8 cellular contexts compared by ENCODE assay signal in the genomic region with DNA sequence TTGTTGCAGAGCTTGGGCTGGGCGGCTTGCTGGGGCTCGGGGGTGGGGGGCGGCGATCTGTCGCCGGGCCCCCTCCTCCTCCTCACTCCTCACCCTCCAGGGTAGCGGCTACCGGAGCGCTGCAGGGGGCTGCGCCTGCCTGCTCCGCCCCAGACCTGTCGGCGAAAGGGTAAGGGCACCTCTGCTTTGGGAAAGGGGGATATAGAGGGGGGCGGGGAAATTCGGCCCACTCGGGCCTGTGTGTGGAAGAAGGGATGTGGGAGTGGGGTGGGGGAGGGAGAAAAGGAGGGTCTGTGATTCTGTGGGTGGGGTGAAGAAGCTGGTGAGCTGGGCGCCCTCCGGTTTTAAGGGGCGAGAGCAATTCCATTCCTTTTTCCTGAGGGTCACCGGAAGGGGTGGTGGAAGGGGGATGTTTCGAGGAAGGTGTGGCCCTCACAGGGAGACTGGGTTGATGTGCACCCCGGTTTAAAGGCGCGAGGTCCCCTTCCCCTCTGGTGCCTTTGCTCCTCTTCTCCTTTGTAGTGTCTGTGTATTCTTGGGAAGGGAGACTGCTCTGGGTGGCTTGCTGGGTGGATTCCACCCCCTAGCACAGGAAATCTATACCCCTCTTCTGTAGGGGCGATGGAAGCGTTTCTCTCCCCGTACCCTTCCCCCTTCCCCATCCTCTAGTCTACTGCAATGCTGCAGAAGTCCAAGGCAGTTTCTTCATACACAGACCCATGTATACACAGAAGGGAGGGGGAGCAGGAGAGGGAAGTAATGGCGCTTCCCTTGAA. TPM values are rescaled to one million over a fixed set of nuclear protein-coding genes. Genes with fewer than 3 reads are reported as not detected.
DNase-seq lines count a peak whose midpoint lies in the region; TF ChIP-seq lines count a peak whose summit lies in the region.

No MANE protein-coding gene starts in this region.

- peak; percentile 22 for DNase-seq in stimulated activated CD4-positive, alpha-beta T cell treated with anti-CD3 and anti-CD28 coated beads, Interleukin-15, amount 100 ng/mL, for 24 hours
- no peak for DNase-seq in stimulated activated CD4-positive, alpha-beta T cell treated with anti-CD3 and anti-CD28 coated beads, Interleukin-1b, Interleukin-23, amount 100 ng/mL, for 48 hours
- peak; percentile 40 for DNase-seq in HT-29 (ENCODE audit: low spot score)
- peak; percentile 75 for DNase-seq in SKM-1 treated with dmso at 0.1 percent for 144 hours (lab: John Stamatoyannopoulos, UW; ENCODE audit: unreplicated experiment)
- no peak for DNase-seq in coronary artery (ENCODE audit: low spot score)
- peak; percentile 20 to 80 for DNase-seq in lower leg skin (ENCODE audit: low spot score in 2 of 2)
- DNase-seq in substantia nigra (lab: John Stamatoyannopoulos, UW): peak in 21 of 49 donors; percentile 6 to 64 (median 42)
- DNase-seq in NCI-H187 treated with DMSO at 0.1 percent for 48 hours (lab: John Stamatoyannopoulos, UW): no peak

- intact Hi-C loops in lower leg skin (cut with DNase I; ENCODE audit: low total_unique reads): no loop called here

- TF ChIP-seq POLR2A in lower leg skin (IDR thresholded peaks at IDR 0.05): no peak

- peak overlapping the region; percentile 98 to 99 for H3K27ac ChIP-seq in coronary artery
- H3K27ac ChIP-seq in substantia nigra (ENCODE audit: low read depth, low read length, poor library complexity, severe bottlenecking): peak overlapping the region; percentile 91

- H3K4me3 ChIP-seq in coronary artery: peak overlapping the region; percentile 99
- H3K4me3 ChIP-seq in lower leg skin (ENCODE audit: low read depth, poor library complexity, severe bottlenecking): peak overlapping the region; percentile 92

- WGBS in lower leg skin, 2 donors: 0 to 1% methylated on average over 22 of the region's 28 CpGs

- no peak for TF ChIP-seq CTCF in coronary artery (IDR thresholded peaks at IDR 0.05)
- no peak for TF ChIP-seq CTCF in lower leg skin (IDR thresholded peaks at IDR 0.05)

RNA-seq across cellular contexts. Expression of a gene that starts 0.9 kb away (rescaled TPM):
- 20.5 and 25.9 TPM in 2 replicates for total RNA-seq in HT-29 (2014; rRNA removed; shearing (Covaris generic))
- 10 to 100 TPM; 54.7 to 71.8 (median 64.9) TPM for total RNA-seq in lower leg skin

Comparison
In these comparisons a context has a peak if more than half of its experiments do, and no peak if none do; other contexts are left out.
1. DNase-seq: peak in stimulated activated CD4-positive, alpha-beta T cell treated with anti-CD3 and anti-CD28 coated beads, Interleukin-15, amount 100 ng/mL, for 24 hours (single experiment), HT-29 (single experiment), SKM-1 treated with dmso at 0.1 percent for 144 hours (single experiment) and lower leg skin (2 of 2); none in stimulated activated CD4-positive, alpha-beta T cell treated with anti-CD3 and anti-CD28 coated beads, Interleukin-1b, Interleukin-23, amount 100 ng/mL, for 48 hours (single experiment), coronary artery (single experiment) and NCI-H187 treated with DMSO at 0.1 percent for 48 hours (single experiment).